In genomic region chr19:55242517-55242916, GRCh38 we compare ENCODE assay signal across 19 cellular contexts. TPM values are rescaled to one million over a fixed set of nuclear protein-coding genes. Genes with fewer than 3 reads are reported as not detected.
"Had no signal": no experiment of that assay in that cellular context is flagged by ENCODE, and none has a peak within 500 bp of the region (broad histone marks: within the 10 kb centered on the region; RNA-seq: fewer than 3 reads in every experiment).

No MANE protein-coding gene starts in this region.

- DNase-seq: activated CD4-positive, alpha-beta T cell treated with anti-CD3 and anti-CD28 coated beads for 1 hour; activated CD8-positive, alpha-beta memory T cell treated with anti-CD3 and anti-CD28 coated beads, Interleukin-2, amount 50 U/mL, for 48 hours; activated gamma-delta T cell treated with Interleukin-2 at 50 U/mL for 16 hours; activated T-cell treated with anti-CD3 and anti-CD28 coated beads, Interleukin-2, amount 50 U/mL, for 72 hours; cortex of kidney; heart right ventricle; naive thymus-derived CD4-positive, alpha-beta T cell; occipital lobe; retina; stimulated activated CD4-positive, alpha-beta T cell treated with anti-CD3 and anti-CD28 coated beads, Interleukin-4, amount 100 ng/mL, for 24 hours; T-helper 9 cell; tibial artery had no signal

- H3K27ac ChIP-seq: heart right ventricle, tibial artery had no signal

- H3K27ac Mint-ChIP-seq: activated T-cell treated with anti-CD3 and anti-CD28 coated beads, Interleukin-2, amount 50 U/mL, for 72 hours; progenitor cell of endocrine pancreas; stimulated activated naive CD8-positive, alpha-beta T cell treated with anti-CD3 and anti-CD28 coated beads, Interleukin-15, Interleukin-2, amounts not matched to agents 100 ng/mL and 50 ng/mL, for 24 hours had no signal

- H3K4me3 ChIP-seq: heart right ventricle, lung, tibial artery had no signal

- ATAC-seq: activated T-cell treated with anti-CD3 and anti-CD28 coated beads, Interleukin-2, amount 50 U/mL, for 72 hours; naive thymus-derived CD4-positive, alpha-beta T cell had no signal

- H3K9me3 Mint-ChIP-seq: activated naive CD4-positive, alpha-beta T cell treated with anti-CD3 and anti-CD28 coated beads, Interleukin-2, amount 50 U/mL, for 72 hours; activated T-cell treated with anti-CD3 and anti-CD28 coated beads, Interleukin-2, amount 50 U/mL, for 72 hours; neural crest cell; stimulated activated naive CD8-positive, alpha-beta T cell treated with anti-CD3 and anti-CD28 coated beads, Interleukin-15, Interleukin-2, amounts not matched to agents 100 ng/mL and 50 ng/mL, for 24 hours had no signal

- H3K27me3 Mint-ChIP-seq: naive thymus-derived CD4-positive, alpha-beta T cell; progenitor cell of endocrine pancreas; stimulated activated naive CD8-positive, alpha-beta T cell treated with anti-CD3 and anti-CD28 coated beads, Interleukin-15, Interleukin-2, amounts not matched to agents 100 ng/mL and 50 ng/mL, for 24 hours had no signal

- H3K4me1 Mint-ChIP-seq: neural crest cell had no signal

- H3K4me3 Mint-ChIP-seq: activated T-cell treated with anti-CD3 and anti-CD28 coated beads, Interleukin-2, amount 50 U/mL, for 72 hours; naive thymus-derived CD4-positive, alpha-beta T cell; neural crest cell; stimulated activated naive CD8-positive, alpha-beta T cell treated with anti-CD3 and anti-CD28 coated beads, Interleukin-15, Interleukin-2, amounts not matched to agents 100 ng/mL and 50 ng/mL, for 24 hours had no signal

- H3K27me3 ChIP-seq: heart right ventricle, tibial artery had no signal

- FAIRE-seq: bronchial epithelial cell, keratinocyte had no signal

- H3K9me3 ChIP-seq: heart right ventricle, tibial artery had no signal

RNA-seq across cellular contexts. Expression of gene PTPRH, which starts 33.2 kb away (rescaled TPM):
- total RNA-seq: activated T-cell treated with anti-CD3 and anti-CD28 coated beads, Interleukin-2, amount 50 U/mL, for 72 hours had no signal
- polyA plus RNA-seq: naive thymus-derived CD4-positive, alpha-beta T cell had no signal

RNA-seq across cellular contexts. Expression of gene BRSK1, which starts 41.3 kb away (rescaled TPM):
- polyA plus RNA-seq: naive thymus-derived CD4-positive, alpha-beta T cell had no signal
